ENCODE assay signal across 15 cellular contexts in the genomic region with DNA sequence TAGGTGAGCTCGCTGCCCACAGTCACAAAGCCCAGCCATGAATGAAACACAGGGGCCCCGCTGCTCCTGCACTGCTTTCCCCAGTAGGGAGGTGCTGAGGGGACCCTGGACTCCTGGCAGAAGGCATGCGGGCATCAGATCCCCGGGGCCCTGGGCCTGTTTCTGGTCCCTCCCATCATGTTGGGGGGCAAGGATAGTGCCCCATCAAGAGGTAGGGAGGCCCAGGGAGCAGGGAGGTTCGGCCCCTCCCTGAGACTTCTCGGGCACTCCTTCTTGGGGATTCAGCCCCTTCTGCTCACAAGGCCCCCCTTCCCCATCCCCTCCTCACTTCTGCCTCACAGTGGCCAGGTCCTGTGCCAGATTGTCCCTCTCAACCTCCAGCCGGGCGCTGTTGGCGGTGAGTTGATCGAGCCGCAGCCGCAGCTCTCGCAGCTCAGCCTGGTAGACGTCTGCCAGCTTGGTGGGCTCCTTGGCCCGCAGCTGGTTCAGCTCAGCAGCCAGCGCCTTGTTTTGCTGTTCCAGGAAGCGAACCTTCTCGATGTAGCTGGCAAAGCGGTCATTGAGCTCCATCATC. TPM values are rescaled to one million over a fixed set of nuclear protein-coding genes. Genes with fewer than 3 reads are reported as not detected.
DNase-seq lines count a peak whose midpoint lies in the region; ATAC-seq and TF ChIP-seq lines count a peak whose summit lies in the region.
"Had no signal": no experiment of that assay in that cellular context is flagged by ENCODE, and none has a peak within 500 bp of the region (broad histone marks: within the 10 kb centered on the region; RNA-seq: fewer than 3 reads in every experiment).

No MANE protein-coding gene starts in this region.

- H3K27me3 ChIP-seq in spleen (replicated peaks in 1 of 7), result peaks cover 0 to 57% (median 10%) of the 10 kb centered on the region in 7 donors
- H3K27me3 ChIP-seq: MG63 had no signal

- peak; percentile 37 for DNase-seq in D341Med (ENCODE audit: low spot score)
- no peak for DNase-seq in RWPE1 (ENCODE audit: low spot score)
- DNase-seq in islet precursor cell, result peak; percentile 48
- DNase-seq in spleen, result peak; percentile 51
- DNase-seq in NCI-H1048 (lab: John Stamatoyannopoulos, UW), result no peak
- DNase-seq in GM03348 (ENCODE audit: low spot score), result no peak
- no peak for DNase-seq in omental fat pad (ENCODE audit: low spot score)
- DNase-seq: Calu3; CD4-positive, CD25-positive, alpha-beta regulatory T cell; GOT3; MG63; NCI-H1105; NCI-H1694 treated with DMSO at 0.1 percent for 48 hours; NCI-H82 had no signal

- WGBS in spleen, 5 donors, result 86 to 94% (median 88%) methylated on average over 13 to 19 of the region's 19 CpGs

- TF ChIP-seq POLR2A in spleen (IDR thresholded peaks at IDR 0.05), result no peak

- H3K9me3 ChIP-seq in spleen, result no peaks in the 10 kb centered on the region
- H3K9me3 ChIP-seq: MG63 had no signal

- ATAC-seq in omental fat pad (ENCODE audit: low FRiP score), result no peak

- intact Hi-C loops in spleen (cut with DNase I; ENCODE audit: low total_unique reads), result no loop called here

- no peaks in the 10 kb centered on the region for H3K36me3 ChIP-seq in spleen
- H3K36me3 ChIP-seq: MG63 had no signal

- no peak overlapping the region for H3K4me3 ChIP-seq in spleen
- H3K4me3 ChIP-seq: MG63 had no signal

- POLR2A ChIA-PET in RWPE1 (lab: Yijun Ruan, JAX; ENCODE audit: low non-redundant PET), result no interaction called here

- H3K27ac ChIP-seq in RWPE1 (peak overlapping the region; percentile 91), spleen (no peak overlapping the region)
- H3K27ac ChIP-seq: KMS-11 had no signal

- TF ChIP-seq CTCF in RWPE1 (conservative IDR thresholded peaks at IDR 0.05; ENCODE audit: low read depth) (no peak), spleen (IDR thresholded peaks at IDR 0.05 in 8 of 11, conservative IDR thresholded peaks at IDR 0.05 in 3 of 11) (no peak), omental fat pad (IDR thresholded peaks at IDR 0.05) (no peak)

- CTCF ChIA-PET in RWPE1 (lab: Yijun Ruan, JAX), result interaction anchor here (1.0 kb wide), 1 partner anchor 84 kb away, joined by 6 read pairs; no protein-coding TSS in a partner anchor

- peaks cover 0 to 47% (median 22%) of the 10 kb centered on the region in 6 donors for H3K4me1 ChIP-seq in spleen

RNA-seq across cellular contexts. Expression of a gene that starts 0.5 kb away (rescaled TPM):
- total RNA-seq in spleen (1 to 10 TPM in 1 of 7 donors, under 1 TPM in 2, not detected in 4; 0.41 to 1.7 (median 0.54) TPM), omental fat pad (1 to 10 TPM; 1.4 to 4.1 (median 2.9) TPM)
- polyA plus RNA-seq in spleen, result under 1 TPM in 2 of 3 donors, not detected in 1; 0.32 to 0.61 TPM
- total RNA-seq: Calu3; CD4-positive, CD25-positive, alpha-beta regulatory T cell had no signal
- polyA plus RNA-seq: CD4-positive, CD25-positive, alpha-beta regulatory T cell had no signal

RNA-seq across cellular contexts. Expression of a gene that starts 15.5 kb away (rescaled TPM):
- total RNA-seq in spleen (100 to 1,000 TPM in 6 of 7 donors, 10 to 100 TPM in 1; 77.4 to 140 (median 104) TPM), omental fat pad (100 to 1,000 TPM in 1 of 4 donors, 10 to 100 TPM in 3; 62.5 to 131 (median 75.0) TPM)
- polyA plus RNA-seq in spleen, result 10 to 100 TPM; 39.0 to 44.0 (median 43.6) TPM

RNA-seq across cellular contexts. Expression of a gene that starts 32.8 kb away (rescaled TPM):
- 1 to 10 TPM; 1.1 to 5.8 (median 4.4) TPM for total RNA-seq in spleen
- polyA plus RNA-seq in spleen, result 1 to 10 TPM in 2 of 3 donors, under 1 TPM in 1; 0.26 to 1.5 (median 1.2) TPM
- total RNA-seq in omental fat pad, result under 1 TPM in 1 of 4 donors, not detected in 3; 0.72 TPM

RNA-seq across cellular contexts. Expression of a gene that starts 53.3 kb away (rescaled TPM):
- total RNA-seq in spleen, result under 1 TPM in 1 of 7 donors, not detected in 6; 0.20 TPM
- under 1 TPM in 1 of 3 donors, not detected in 2; 0.38 TPM for polyA plus RNA-seq in spleen
- 10 to 100 TPM in 2 of 4 donors, 1 to 10 TPM in 1, not detected in 1; 9.2 to 24.2 (median 10.4) TPM for total RNA-seq in omental fat pad
- total RNA-seq: CD4-positive, CD25-positive, alpha-beta regulatory T cell had no signal
- polyA plus RNA-seq: CD4-positive, CD25-positive, alpha-beta regulatory T cell had no signal

Comparison
In these comparisons a context has a peak if more than half of its experiments do, and no peak if none do; other contexts are left out.
1. DNase-seq: peak in D341Med (single experiment), islet precursor cell (single experiment) and spleen (single experiment); none in RWPE1 (single experiment), NCI-H1048 (single experiment), GM03348 (single experiment) and omental fat pad (single experiment).